Comparison of ENCODE assay signal across 30 cellular contexts in the genomic region with DNA sequence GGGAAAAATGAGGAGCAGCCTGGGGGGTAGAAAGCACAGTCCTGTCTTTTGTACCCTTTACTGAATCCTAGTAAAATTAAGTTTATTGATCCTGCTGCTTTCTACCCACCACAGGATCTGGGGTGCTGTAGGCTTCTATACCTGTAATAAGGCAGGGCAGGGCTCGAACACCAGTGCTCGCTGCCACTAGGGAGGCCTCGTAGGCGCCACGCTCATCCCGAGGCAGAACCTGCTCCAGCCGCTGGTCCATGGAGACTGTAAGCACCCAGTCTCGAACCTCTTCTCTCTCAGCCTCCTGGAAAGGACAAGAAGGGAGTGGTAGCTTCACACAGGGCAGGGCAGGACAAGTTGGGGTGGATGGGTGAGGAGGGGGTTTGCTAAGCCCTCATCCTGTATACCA. TPM values are rescaled to one million over a fixed set of nuclear protein-coding genes. Genes with fewer than 3 reads are reported as not detected.
DNase-seq lines count a peak whose midpoint lies in the region; ATAC-seq and TF ChIP-seq lines count a peak whose summit lies in the region.
"Had no signal": no experiment of that assay in that cellular context is flagged by ENCODE, and none has a peak within 500 bp of the region (broad histone marks: within the 10 kb centered on the region; RNA-seq: fewer than 3 reads in every experiment).

No MANE protein-coding gene starts in this region.

- no peak for TF ChIP-seq EP300 in suprapubic skin (IDR thresholded peaks at IDR 0.05)

- no peak for TF ChIP-seq POLR2A in body of pancreas (IDR thresholded peaks at IDR 0.05)
- no peak for TF ChIP-seq POLR2A in suprapubic skin (IDR thresholded peaks at IDR 0.05)

- peak overlapping the region in 1 of 2 donors; percentile 58 for H3K27ac Mint-ChIP-seq in activated naive CD4-positive, alpha-beta T cell treated with anti-CD3 and anti-CD28 coated beads, Interleukin-2, amount 50 U/mL, for 72 hours
- H3K27ac Mint-ChIP-seq: stimulated activated memory B cell treated with anti-CD40 and anti-IgM and Interleukin-4, amounts not matched to agents 10 μg/mL and 1 μg/mL and 100 μg/mL, for 72 hours had no signal

- H3K9me3 ChIP-seq in body of pancreas = no peaks in the 10 kb centered on the region
- no peaks in the 10 kb centered on the region for H3K9me3 ChIP-seq in lower lobe of right lung
- no peaks in the 10 kb centered on the region for H3K9me3 ChIP-seq in suprapubic skin
- H3K9me3 ChIP-seq: BLaER1 treated with 17β-estradiol and CSF1 and Interleukin-3, amounts not matched to agents 10 nM and 100 nM; Caco-2; mucosa of descending colon; sigmoid colon; uterus had no signal

- DNase-seq in body of pancreas (no peak), lower lobe of right lung (no peak), suprapubic skin (ENCODE audit: low spot score in 2 of 2) (no peak), HK-2 (ENCODE audit: unreplicated experiment) (no peak)
- no peak for DNase-seq in activated naive CD4-positive, alpha-beta T cell treated with anti-CD3 and anti-CD28 coated beads, Interleukin-2, amount 50 U/mL, for 72 hours (ENCODE audit: low spot score in 2 of 2)
- DNase-seq: activated CD4-positive, alpha-beta T cell treated with anti-CD3 and anti-CD28 coated beads, Interleukin-2, amount 10 ng/mL, durations not matched to agents 24 days and 14 days; activated T-cell treated with anti-CD3 and anti-CD28 coated beads, Interleukin-2, amount 50 U/mL, for 4 hours; Caco-2; DMS79; GDM1; glutamatergic neuron; H7; kidney; NCI-H1105; NCI-H1930; NCI-H526; NK-92 treated with Interleukin-12 subunit alpha and Interleukin-12 subunit beta, amount 100 ng/mL, for 24 hours; posterior cingulate gyrus; SIG-M5; sigmoid colon; stimulated activated CD4-positive, alpha-beta T cell treated with anti-CD3 and anti-CD28 coated beads, Interleukin-4, amount 100 ng/mL, for 4 hours; SW 1271; T-helper 9 cell; uterus had no signal

- peak overlapping the region; percentile 72 to 88 (median 84) for H3K27ac ChIP-seq in body of pancreas
- peak overlapping the region; percentile 71 for H3K27ac ChIP-seq in lower lobe of right lung
- H3K27ac ChIP-seq in suprapubic skin = peak overlapping the region; percentile 61
- H3K27ac ChIP-seq: BLaER1 treated with 17β-estradiol and CSF1 and Interleukin-3, amounts not matched to agents 10 nM and 100 nM; uterus had no signal

- peaks cover 7 to 16% of the 10 kb centered on the region in 2 donors for H3K36me3 ChIP-seq in body of pancreas (replicated peaks in 1 of 2; ENCODE audit: insufficient read depth in 1 of 2, low read depth in 2 of 2)
- peaks cover 66% of the 10 kb centered on the region for H3K36me3 ChIP-seq in lower lobe of right lung
- H3K36me3 ChIP-seq in suprapubic skin = peaks cover 48% of the 10 kb centered on the region
- H3K36me3 ChIP-seq: uterus had no signal

- no peak overlapping the region for H3K4me3 ChIP-seq in body of pancreas
- H3K4me3 ChIP-seq in lower lobe of right lung = no peak overlapping the region
- no peak overlapping the region for H3K4me3 ChIP-seq in suprapubic skin
- H3K4me3 ChIP-seq: BLaER1 treated with 17β-estradiol and CSF1 and Interleukin-3, amounts not matched to agents 10 nM and 100 nM; mucosa of descending colon; sigmoid colon; uterus had no signal

- intact Hi-C loops in body of pancreas (cut with DNase I) (no loop called here), lower lobe of right lung (cut with DNase I) (no loop called here)

- H3K9me3 Mint-ChIP-seq in activated naive CD4-positive, alpha-beta T cell treated with anti-CD3 and anti-CD28 coated beads, Interleukin-2, amount 50 U/mL, for 72 hours = no peaks in the 10 kb centered on the region
- H3K9me3 Mint-ChIP-seq: activated CD4-positive, alpha-beta T cell treated with anti-CD3 and anti-CD28 coated beads, Interleukin-2, amount 10 ng/mL, durations not matched to agents 24 days and 14 days; activated T-cell treated with anti-CD3 and anti-CD28 coated beads, Interleukin-2, amount 50 U/mL, for 4 hours; neural crest cell; stimulated activated memory B cell treated with anti-CD40 and anti-IgM and Interleukin-4, amounts not matched to agents 10 μg/mL and 1 μg/mL and 100 μg/mL, for 72 hours had no signal

- 87 to 97% methylated on average over 8 of the region's 8 CpGs for WGBS in body of pancreas, 2 donors
- 86% methylated on average over 5 of the region's 8 CpGs for WGBS in suprapubic skin

- H3K27me3 ChIP-seq in body of pancreas = no peaks in the 10 kb centered on the region
- H3K27me3 ChIP-seq in lower lobe of right lung (ENCODE audit: low read depth) = no peaks in the 10 kb centered on the region
- no peaks in the 10 kb centered on the region for H3K27me3 ChIP-seq in suprapubic skin
- H3K27me3 ChIP-seq: BLaER1 treated with 17β-estradiol and CSF1 and Interleukin-3, amounts not matched to agents 10 nM and 100 nM; sigmoid colon; uterus had no signal

- ATAC-seq in body of pancreas (no peak), lower lobe of right lung (no peak), GM21786 (IDR thresholded peaks at IDR 0.05; ENCODE audit: unreplicated experiment) (no peak)
- no peak for ATAC-seq in activated naive CD4-positive, alpha-beta T cell treated with anti-CD3 and anti-CD28 coated beads, Interleukin-2, amount 50 U/mL, for 72 hours
- ATAC-seq: activated T-cell treated with anti-CD3 and anti-CD28 coated beads, Interleukin-2, amount 50 U/mL, for 4 hours; stimulated activated memory B cell treated with anti-CD40 and anti-IgM and Interleukin-4, amounts not matched to agents 10 μg/mL and 1 μg/mL and 100 μg/mL, for 72 hours had no signal

- TF ChIP-seq CTCF in body of pancreas (IDR thresholded peaks at IDR 0.05) = no peak
- TF ChIP-seq CTCF in lower lobe of right lung (IDR thresholded peaks at IDR 0.05) = no peak
- TF ChIP-seq CTCF in suprapubic skin (IDR thresholded peaks at IDR 0.05) = no peak

- peaks cover 32% of the 10 kb centered on the region for H3K4me1 ChIP-seq in body of pancreas
- H3K4me1 ChIP-seq in lower lobe of right lung = no peaks in the 10 kb centered on the region
- H3K4me1 ChIP-seq in suprapubic skin = peaks cover 24% of the 10 kb centered on the region
- H3K4me1 ChIP-seq: Caco-2, uterus had no signal

- peaks cover 8 to 12% of the 10 kb centered on the region in 2 donors for H3K36me3 Mint-ChIP-seq in activated naive CD4-positive, alpha-beta T cell treated with anti-CD3 and anti-CD28 coated beads, Interleukin-2, amount 50 U/mL, for 72 hours

RNA-seq across cellular contexts. Expression of gene KRTCAP3, which starts 3.0 kb away (rescaled TPM):
- total RNA-seq in body of pancreas (10 to 100 TPM; 11.9 to 25.2 TPM), lower lobe of right lung (18.8 TPM), suprapubic skin (10 to 100 TPM; 31.0 to 50.1 (median 42.2) TPM)
- 1 to 10 TPM; 7.9 to 8.3 TPM for total RNA-seq in activated naive CD4-positive, alpha-beta T cell treated with anti-CD3 and anti-CD28 coated beads, Interleukin-2, amount 50 U/mL, for 72 hours
- total RNA-seq: cerebellum had no signal

RNA-seq across cellular contexts. Expression of gene NRBP1, which starts 16.7 kb away (rescaled TPM):
- 10 to 100 TPM; 34.2 to 36.6 TPM for total RNA-seq in body of pancreas
- total RNA-seq in lower lobe of right lung = 66.5 TPM
- 10 to 100 TPM; 66.8 to 84.3 (median 77.0) TPM for total RNA-seq in suprapubic skin
- total RNA-seq in activated naive CD4-positive, alpha-beta T cell treated with anti-CD3 and anti-CD28 coated beads, Interleukin-2, amount 50 U/mL, for 72 hours = 10 to 100 TPM; 76.0 to 80.8 TPM

RNA-seq across cellular contexts. Expression of gene PPM1G, which starts 35.8 kb away (rescaled TPM):
- 10 to 100 TPM; 36.3 to 49.4 TPM for total RNA-seq in body of pancreas
- 52.0 TPM for total RNA-seq in lower lobe of right lung
- 10 to 100 TPM; 37.4 to 54.1 (median 49.3) TPM for total RNA-seq in suprapubic skin
- total RNA-seq in activated naive CD4-positive, alpha-beta T cell treated with anti-CD3 and anti-CD28 coated beads, Interleukin-2, amount 50 U/mL, for 72 hours = 100 to 1,000 TPM; 122 to 127 TPM

RNA-seq across cellular contexts. Expression of gene IFT172, which starts 44.4 kb away (rescaled TPM):
- total RNA-seq in body of pancreas (10 to 100 TPM; 14.3 to 41.2 TPM), lower lobe of right lung (38.1 TPM), suprapubic skin (10 to 100 TPM; 21.6 to 70.0 (median 27.4) TPM)
- 10 to 100 TPM; 15.8 to 16.4 TPM for total RNA-seq in activated naive CD4-positive, alpha-beta T cell treated with anti-CD3 and anti-CD28 coated beads, Interleukin-2, amount 50 U/mL, for 72 hours

RNA-seq across cellular contexts. Expression of gene FNDC4, which starts 49.8 kb away (rescaled TPM):
- total RNA-seq in body of pancreas (10 to 100 TPM; 10.4 to 20.8 TPM), lower lobe of right lung (1.6 TPM), suprapubic skin (1 to 10 TPM; 4.7 to 8.0 (median 5.5) TPM)
- total RNA-seq in activated naive CD4-positive, alpha-beta T cell treated with anti-CD3 and anti-CD28 coated beads, Interleukin-2, amount 50 U/mL, for 72 hours = not detected
- total RNA-seq: activated CD4-positive, alpha-beta T cell treated with anti-CD3 and anti-CD28 coated beads, Interleukin-2, amount 10 ng/mL, durations not matched to agents 24 days and 14 days had no signal
